ENCODE assay signal across 9 cellular contexts in the genomic region with DNA sequence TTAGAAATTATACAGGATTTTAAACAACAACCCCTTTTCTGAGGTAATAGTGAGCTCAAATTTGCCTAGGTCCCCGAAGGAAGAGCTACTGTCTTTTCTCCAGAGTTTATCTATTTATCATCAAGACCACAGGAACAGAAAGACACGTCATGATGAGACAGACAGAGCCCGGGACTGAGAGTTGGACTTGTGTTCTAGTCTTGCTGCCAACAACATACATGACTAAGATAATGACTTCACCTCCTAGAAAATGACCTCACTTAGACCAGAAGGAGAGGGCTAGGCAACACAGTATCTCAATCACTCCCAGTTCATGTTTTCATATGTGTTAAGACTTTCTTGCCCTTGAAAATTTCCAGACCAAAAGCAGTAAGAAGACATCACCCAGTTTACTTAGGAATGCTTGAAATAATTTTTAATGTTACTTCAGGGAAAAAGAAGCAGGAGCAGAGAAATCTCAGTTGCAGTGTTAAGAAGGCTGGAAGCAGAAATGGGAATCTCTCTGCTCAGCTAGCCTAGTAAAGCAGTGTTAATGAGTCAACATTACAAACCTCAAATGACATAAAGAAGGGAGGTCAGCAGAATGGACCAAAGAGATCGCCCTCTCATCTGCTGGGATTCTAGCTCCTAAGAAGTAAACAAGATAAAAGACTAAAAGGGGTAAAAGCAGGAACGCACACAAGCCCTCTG. TPM values are rescaled to one million over a fixed set of nuclear protein-coding genes. Genes with fewer than 3 reads are reported as not detected.
DNase-seq lines count a peak whose midpoint lies in the region; ATAC-seq and TF ChIP-seq lines count a peak whose summit lies in the region.
"Had no signal": no experiment of that assay in that cellular context is flagged by ENCODE, and none has a peak within 500 bp of the region (broad histone marks: within the 10 kb centered on the region; RNA-seq: fewer than 3 reads in every experiment).

No MANE protein-coding gene starts in this region.

- CTCF ChIA-PET in CD4-positive, alpha-beta T cell (lab: Charles Lee) = no interaction called here

- H4K20me1 ChIP-seq in GM23248 (ENCODE audit: insufficient read depth) = no peaks in the 10 kb centered on the region

- H3K9ac ChIP-seq in GM23248 = peak overlapping the region; percentile 52
- peak overlapping the region in 1 of 3 donors; percentile 22 for H3K9ac ChIP-seq in skeletal muscle tissue (ENCODE audit: low read depth in 1 of 3, low read length in 3 of 3)

- H3K4me3 ChIP-seq in GM23248 = peak overlapping the region; percentile 37
- H3K4me3 ChIP-seq in RWPE2 (ENCODE audit: severe bottlenecking) = no peak overlapping the region
- H3K4me3 ChIP-seq in skeletal muscle tissue (ENCODE audit: low read length in 3 of 3) = no peak overlapping the region
- H3K4me3 ChIP-seq: ovary had no signal

- H3K4me1 ChIP-seq in GM23248 (ENCODE audit: insufficient read depth) (peaks cover 74% of the 10 kb centered on the region), RWPE2 (ENCODE audit: insufficient read depth, poor library complexity, severe bottlenecking) (peaks cover 89% of the 10 kb centered on the region), foreskin keratinocyte (peaks cover 83% of the 10 kb centered on the region), skeletal muscle tissue (ENCODE audit: control insufficient read depth in 3 of 3, insufficient read depth in 3 of 3, low read length in 3 of 3) (peaks cover 27 to 52% (median 44%) of the 10 kb centered on the region in 3 donors)

- H3K27me3 Mint-ChIP-seq in CD4-positive, alpha-beta T cell = no peaks in the 10 kb centered on the region

- ATAC-seq in RWPE2 (ENCODE audit: low read depth) (peak; percentile 70), foreskin keratinocyte (peak; percentile 94), GM19328 (IDR thresholded peaks at IDR 0.05; ENCODE audit: unreplicated experiment) (no peak)
- no peak for ATAC-seq in CD4-positive, alpha-beta T cell (ENCODE audit: poor library complexity)

- in situ Hi-C loops in GM23248 (cut with MboI) = no loop called here

- intact Hi-C loops in posterior vena cava (cut with DNase I) = no loop called here
- intact Hi-C loops in CD4-positive, alpha-beta T cell (cut with DNase I, micrococcal nuclease) = no loop called here

- H3K4me3 Mint-ChIP-seq in CD4-positive, alpha-beta T cell = no peak overlapping the region

- POLR2A ChIA-PET in CD4-positive, alpha-beta T cell (lab: Charles Lee) = no interaction called here

- peak overlapping the region; percentile 88 for H3K4me2 ChIP-seq in GM23248 (ENCODE audit: unreplicated experiment)

- H3K36me3 ChIP-seq in GM23248 (ENCODE audit: low read depth) (no peaks in the 10 kb centered on the region), RWPE2 (ENCODE audit: low read depth) (no peaks in the 10 kb centered on the region), skeletal muscle tissue (ENCODE audit: control insufficient read depth in 3 of 3, insufficient read depth in 3 of 3, low read length in 3 of 3) (no peaks in the 10 kb centered on the region)
- H3K36me3 ChIP-seq: ovary had no signal

- H3K36me3 Mint-ChIP-seq in CD4-positive, alpha-beta T cell (ENCODE audit: low read depth) = no peaks in the 10 kb centered on the region

- H3K4me1 Mint-ChIP-seq in CD4-positive, alpha-beta T cell (ENCODE audit: low read depth) = no peaks in the 10 kb centered on the region

- H3F3A ChIP-seq in GM23248 (ENCODE audit: insufficient read depth) = peaks cover 56% of the 10 kb centered on the region

- H3K9me3 ChIP-seq in GM23248 (ENCODE audit: low read depth) = no peaks in the 10 kb centered on the region
- no peaks in the 10 kb centered on the region for H3K9me3 ChIP-seq in RWPE2 (ENCODE audit: severe bottlenecking)
- no peaks in the 10 kb centered on the region for H3K9me3 ChIP-seq in skeletal muscle tissue (ENCODE audit: control insufficient read depth in 3 of 3, low read length in 3 of 3)
- no peaks in the 10 kb centered on the region for H3K9me3 ChIP-seq in CD4-positive, alpha-beta T cell (ENCODE audit: control insufficient read depth, low read length)
- H3K9me3 ChIP-seq: ovary had no signal

- 2% methylated on average over 5 of the region's 5 CpGs for WGBS in GM23248 (ENCODE audit: low coverage in 1 of 2, low lambda C conversion rate in 2 of 2, missing lambda C conversion rate in 2 of 2), 2 experiments

- H3K79me2 ChIP-seq in GM23248 (ENCODE audit: insufficient read depth) = peaks cover 76% of the 10 kb centered on the region

- no peaks in the 10 kb centered on the region for H3K27me3 ChIP-seq in GM23248 (replicated peaks; ENCODE audit: insufficient read depth)
- H3K27me3 ChIP-seq in RWPE2 (ENCODE audit: insufficient read depth, poor library complexity, severe bottlenecking) = no peaks in the 10 kb centered on the region
- no peaks in the 10 kb centered on the region for H3K27me3 ChIP-seq in foreskin keratinocyte
- no peaks in the 10 kb centered on the region for H3K27me3 ChIP-seq in skeletal muscle tissue (ENCODE audit: control insufficient read depth in 3 of 3, insufficient read depth in 3 of 3, low read length in 3 of 3)
- H3K27me3 ChIP-seq in CD4-positive, alpha-beta T cell (ENCODE audit: control insufficient read depth, insufficient read depth, low read length) = no peaks in the 10 kb centered on the region
- H3K27me3 ChIP-seq: ovary had no signal

- H3K27ac Mint-ChIP-seq in CD4-positive, alpha-beta T cell = no peak overlapping the region

- DNase-seq in GM23248 (peak; percentile 99), RWPE2 (ENCODE audit: low spot score) (peak; percentile 82), foreskin keratinocyte (peak; percentile 98 to 99), posterior vena cava (ENCODE audit: low spot score) (no peak), C1 segment of cervical spinal cord (lab: John Stamatoyannopoulos, UW) (no peak)
- DNase-seq in CD4-positive, alpha-beta T cell = no peak

- no peaks in the 10 kb centered on the region for H3K9me2 ChIP-seq in GM23248 (ENCODE audit: insufficient read depth)

- H3K9me3 Mint-ChIP-seq in CD4-positive, alpha-beta T cell = no peaks in the 10 kb centered on the region

- H2AFZ ChIP-seq in GM23248 = no peak overlapping the region

- no peak for TF ChIP-seq CTCF in RWPE2 (IDR thresholded peaks at IDR 0.05; ENCODE audit: poor library complexity, severe bottlenecking)
- no peak for TF ChIP-seq CTCF in foreskin keratinocyte (conservative IDR thresholded peaks at IDR 0.05)
- no peak for TF ChIP-seq CTCF in CD4-positive, alpha-beta T cell (IDR thresholded peaks at IDR 0.05)

- H3K27ac ChIP-seq in GM23248 = peak overlapping the region; percentile 86
- H3K27ac ChIP-seq in RWPE2 (ENCODE audit: poor library complexity, severe bottlenecking) = peak overlapping the region; percentile 95
- peak overlapping the region; percentile 99 for H3K27ac ChIP-seq in foreskin keratinocyte
- peak overlapping the region; percentile 20 for H3K27ac ChIP-seq in skeletal muscle tissue (ENCODE audit: low read depth, low read length)
- no peak overlapping the region for H3K27ac ChIP-seq in CD4-positive, alpha-beta T cell (ENCODE audit: low read depth, low read length)

RNA-seq across cellular contexts. Expression of a gene that starts 24.9 kb away (rescaled TPM):
- total RNA-seq in GM23248 (2014; rRNA removed; shearing (Covaris generic)) = 64.4 and 84.0 TPM in 2 replicates
- polyA plus RNA-seq in GM23248 (2016; fragmentation: Nextera tagmentation; extraction: Ambion mirVana) (26.5 and 29.0 TPM in 2 replicates), foreskin keratinocyte (13.9 and 14.2 TPM in 2 replicates)
- total RNA-seq in foreskin keratinocyte (36.6 and 41.4 TPM in 2 replicates), skeletal muscle tissue (35.0 TPM), posterior vena cava (10 to 100 TPM; 19.9 to 21.1 TPM)
- not detected for total RNA-seq in CD4-positive, alpha-beta T cell

Comparison
In these comparisons a context has a peak if more than half of its experiments do, and no peak if none do; other contexts are left out.
1. DNase-seq: peak in GM23248 (single experiment), RWPE2 (single experiment) and foreskin keratinocyte (2 of 2); none in posterior vena cava (single experiment), CD4-positive, alpha-beta T cell (0 of 10) and C1 segment of cervical spinal cord (0 of 14).
2. ATAC-seq: peak in RWPE2 (single experiment) and foreskin keratinocyte (single experiment); none in GM19328 (single experiment) and CD4-positive, alpha-beta T cell (single experiment).
3. RNA of a gene that starts 24.9 kb away (total RNA-seq): 64.4 to 84.0 TPM in GM23248, 36.6 to 41.4 TPM in foreskin keratinocyte, 35.0 TPM in skeletal muscle tissue (single experiment) and 19.9 to 21.1 TPM in posterior vena cava; not detected in CD4-positive, alpha-beta T cell; every median in the first group is over 10 times any median in the second.